ENCODE assay signal across 1 cellular context in the genomic region with DNA sequence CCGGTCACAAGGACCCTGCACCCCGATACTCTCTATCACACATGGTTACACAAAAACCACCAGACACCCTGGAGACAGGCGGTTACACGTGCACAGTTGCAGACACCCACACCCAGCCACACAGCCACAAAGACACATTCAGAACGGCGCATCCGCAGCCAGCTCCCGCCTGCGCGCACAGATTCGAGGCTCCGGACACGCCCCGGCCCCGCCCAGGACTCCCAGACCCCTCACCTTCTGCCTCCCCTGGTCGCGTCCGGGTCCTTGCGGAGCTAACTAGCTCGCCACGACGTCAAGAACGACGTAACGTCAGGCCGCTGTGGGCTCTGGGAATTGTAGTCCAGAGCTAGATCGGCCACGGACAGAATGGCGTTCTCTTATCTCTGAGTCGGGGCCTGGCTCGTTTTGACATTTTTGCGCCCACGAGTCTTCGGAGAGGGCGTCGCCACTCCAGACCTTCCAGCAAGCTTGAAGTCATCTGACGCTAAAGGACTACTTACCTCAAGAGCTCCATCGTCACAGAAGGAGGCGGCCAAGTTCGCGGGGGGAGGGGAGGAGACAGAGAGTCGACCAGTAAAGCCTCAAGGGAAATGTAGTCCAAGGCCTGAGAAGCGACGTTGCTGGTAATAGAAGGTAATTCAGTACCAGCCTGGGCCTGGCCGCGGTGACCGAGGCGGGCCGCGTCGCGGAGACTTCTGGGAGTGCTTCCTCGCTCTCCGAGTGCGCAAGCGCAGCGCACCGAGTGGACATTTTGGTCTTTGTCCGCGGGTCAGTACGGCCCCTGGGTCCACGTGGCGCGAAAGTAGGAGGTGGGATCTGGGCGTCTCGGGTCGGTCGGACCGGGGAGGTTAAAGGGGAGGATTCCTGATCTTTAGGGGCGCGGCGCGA.
TF ChIP-seq lines count a peak whose summit lies in the region.

A gene (plus strand): TSS at position 719 of the 888 bp plus-strand sequence. CDS start 21,335 bp downstream, outside the sequence.
A gene (minus strand): TSS at position 278 of the 888 bp plus-strand sequence. CDS start 12,680 bp downstream, outside the sequence.

TF ChIP-seq in K562, 482 proteins besides CTCF, POLR2A, EP300 and RAD21 (continued from another document and continues in another):
- TF ChIP-seq ZNF143 (CRISPR knock-in tag; IDR thresholded peaks at IDR 0.05) (peak; percentile 95), ZNF764 (CRISPR knock-in tag; IDR thresholded peaks at IDR 0.05; ENCODE audit: low read depth) (no peak), FOXP1 (CRISPR knock-in tag; IDR thresholded peaks at IDR 0.05) (no peak), ZBTB17 (CRISPR knock-in tag; IDR thresholded peaks at IDR 0.05) (no peak), ZNF347 (CRISPR knock-in tag; IDR thresholded peaks at IDR 0.05; ENCODE audit: low read depth) (no peak), SREBF1 (IDR thresholded peaks at IDR 0.05; ENCODE audit: borderline replicate concordance, low read depth, low read length) (0 out of 2 replicates have a peak, but pooled peaks have one; percentile 26), SRSF9 (IDR thresholded peaks at IDR 0.05; ENCODE audit: borderline replicate concordance, low read depth, low read length) (no peak), ETV6 (IDR thresholded peaks at IDR 0.05; ENCODE audit: borderline replicate concordance in 1 of 2, low read depth in 2 of 2, low read length in 1 of 2) (no peak), ETV6 (CRISPR knock-in tag; IDR thresholded peaks at IDR 0.05; ENCODE audit: borderline replicate concordance) (no peak), ZZZ3 (IDR thresholded peaks at IDR 0.05) (no peak), TCF3 (CRISPR knock-in tag; IDR thresholded peaks at IDR 0.05) (no peak), ZNF41 (CRISPR knock-in tag; conservative IDR thresholded peaks at IDR 0.05) (no peak), GABPB1 (CRISPR knock-in tag; IDR thresholded peaks at IDR 0.05) (peak; percentile 75), U2AF2 (optimal IDR thresholded peaks at IDR 0.05; ENCODE audit: low read depth, low read length) (no peak), MAFG (tag; conservative IDR thresholded peaks at IDR 0.05) (no peak), SMAD2 (IDR thresholded peaks at IDR 0.05; ENCODE audit: low read depth, low read length) (no peak), ZFP1 (CRISPR knock-in tag; IDR thresholded peaks at IDR 0.05) (no peak), RB1 (IDR thresholded peaks at IDR 0.05; ENCODE audit: low read depth) (no peak; the same call in 1 of the 2 replicates), TRIM24 (IDR thresholded peaks at IDR 0.05) (0 out of 4 replicates have a peak, but pooled peaks of 1 of the 2 experiments have one; percentile 6), TAL1 (IDR thresholded peaks at IDR 0.05) (no peak), WHSC1 (IDR thresholded peaks at IDR 0.05; ENCODE audit: low read length) (no peak), XRCC5 (IDR thresholded peaks at IDR 0.05; ENCODE audit: low read depth, low read length) (0 out of 2 replicates have a peak, but pooled peaks have one; percentile 22), NCOR1 (IDR thresholded peaks at IDR 0.05) (no peak)
- TF ChIP-seq, protein P1, sequence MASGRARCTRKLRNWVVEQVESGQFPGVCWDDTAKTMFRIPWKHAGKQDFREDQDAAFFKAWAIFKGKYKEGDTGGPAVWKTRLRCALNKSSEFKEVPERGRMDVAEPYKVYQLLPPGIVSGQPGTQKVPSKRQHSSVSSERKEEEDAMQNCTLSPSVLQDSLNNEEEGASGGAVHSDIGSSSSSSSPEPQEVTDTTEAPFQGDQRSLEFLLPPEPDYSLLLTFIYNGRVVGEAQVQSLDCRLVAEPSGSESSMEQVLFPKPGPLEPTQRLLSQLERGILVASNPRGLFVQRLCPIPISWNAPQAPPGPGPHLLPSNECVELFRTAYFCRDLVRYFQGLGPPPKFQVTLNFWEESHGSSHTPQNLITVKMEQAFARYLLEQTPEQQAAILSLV (tag; IDR thresholded peaks at IDR 0.05): no peak
- TF ChIP-seq, protein P2, sequence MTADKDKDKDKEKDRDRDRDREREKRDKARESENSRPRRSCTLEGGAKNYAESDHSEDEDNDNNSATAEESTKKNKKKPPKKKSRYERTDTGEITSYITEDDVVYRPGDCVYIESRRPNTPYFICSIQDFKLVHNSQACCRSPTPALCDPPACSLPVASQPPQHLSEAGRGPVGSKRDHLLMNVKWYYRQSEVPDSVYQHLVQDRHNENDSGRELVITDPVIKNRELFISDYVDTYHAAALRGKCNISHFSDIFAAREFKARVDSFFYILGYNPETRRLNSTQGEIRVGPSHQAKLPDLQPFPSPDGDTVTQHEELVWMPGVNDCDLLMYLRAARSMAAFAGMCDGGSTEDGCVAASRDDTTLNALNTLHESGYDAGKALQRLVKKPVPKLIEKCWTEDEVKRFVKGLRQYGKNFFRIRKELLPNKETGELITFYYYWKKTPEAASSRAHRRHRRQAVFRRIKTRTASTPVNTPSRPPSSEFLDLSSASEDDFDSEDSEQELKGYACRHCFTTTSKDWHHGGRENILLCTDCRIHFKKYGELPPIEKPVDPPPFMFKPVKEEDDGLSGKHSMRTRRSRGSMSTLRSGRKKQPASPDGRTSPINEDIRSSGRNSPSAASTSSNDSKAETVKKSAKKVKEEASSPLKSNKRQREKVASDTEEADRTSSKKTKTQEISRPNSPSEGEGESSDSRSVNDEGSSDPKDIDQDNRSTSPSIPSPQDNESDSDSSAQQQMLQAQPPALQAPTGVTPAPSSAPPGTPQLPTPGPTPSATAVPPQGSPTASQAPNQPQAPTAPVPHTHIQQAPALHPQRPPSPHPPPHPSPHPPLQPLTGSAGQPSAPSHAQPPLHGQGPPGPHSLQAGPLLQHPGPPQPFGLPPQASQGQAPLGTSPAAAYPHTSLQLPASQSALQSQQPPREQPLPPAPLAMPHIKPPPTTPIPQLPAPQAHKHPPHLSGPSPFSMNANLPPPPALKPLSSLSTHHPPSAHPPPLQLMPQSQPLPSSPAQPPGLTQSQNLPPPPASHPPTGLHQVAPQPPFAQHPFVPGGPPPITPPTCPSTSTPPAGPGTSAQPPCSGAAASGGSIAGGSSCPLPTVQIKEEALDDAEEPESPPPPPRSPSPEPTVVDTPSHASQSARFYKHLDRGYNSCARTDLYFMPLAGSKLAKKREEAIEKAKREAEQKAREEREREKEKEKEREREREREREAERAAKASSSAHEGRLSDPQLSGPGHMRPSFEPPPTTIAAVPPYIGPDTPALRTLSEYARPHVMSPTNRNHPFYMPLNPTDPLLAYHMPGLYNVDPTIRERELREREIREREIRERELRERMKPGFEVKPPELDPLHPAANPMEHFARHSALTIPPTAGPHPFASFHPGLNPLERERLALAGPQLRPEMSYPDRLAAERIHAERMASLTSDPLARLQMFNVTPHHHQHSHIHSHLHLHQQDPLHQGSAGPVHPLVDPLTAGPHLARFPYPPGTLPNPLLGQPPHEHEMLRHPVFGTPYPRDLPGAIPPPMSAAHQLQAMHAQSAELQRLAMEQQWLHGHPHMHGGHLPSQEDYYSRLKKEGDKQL (CRISPR knock-in tag; IDR thresholded peaks at IDR 0.05; ENCODE audit: borderline replicate concordance): no peak
- TF ChIP-seq, protein P3, sequence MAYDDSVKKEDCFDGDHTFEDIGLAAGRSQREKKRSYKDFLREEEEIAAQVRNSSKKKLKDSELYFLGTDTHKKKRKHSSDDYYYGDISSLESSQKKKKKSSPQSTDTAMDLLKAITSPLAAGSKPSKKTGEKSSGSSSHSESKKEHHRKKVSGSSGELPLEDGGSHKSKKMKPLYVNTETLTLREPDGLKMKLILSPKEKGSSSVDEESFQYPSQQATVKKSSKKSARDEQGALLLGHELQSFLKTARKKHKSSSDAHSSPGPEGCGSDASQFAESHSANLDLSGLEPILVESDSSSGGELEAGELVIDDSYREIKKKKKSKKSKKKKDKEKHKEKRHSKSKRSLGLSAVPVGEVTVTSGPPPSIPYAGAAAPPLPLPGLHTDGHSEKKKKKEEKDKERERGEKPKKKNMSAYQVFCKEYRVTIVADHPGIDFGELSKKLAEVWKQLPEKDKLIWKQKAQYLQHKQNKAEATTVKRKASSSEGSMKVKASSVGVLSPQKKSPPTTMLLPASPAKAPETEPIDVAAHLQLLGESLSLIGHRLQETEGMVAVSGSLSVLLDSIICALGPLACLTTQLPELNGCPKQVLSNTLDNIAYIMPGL (CRISPR knock-in tag; IDR thresholded peaks at IDR 0.05): no peak
- TF ChIP-seq, protein P4, sequence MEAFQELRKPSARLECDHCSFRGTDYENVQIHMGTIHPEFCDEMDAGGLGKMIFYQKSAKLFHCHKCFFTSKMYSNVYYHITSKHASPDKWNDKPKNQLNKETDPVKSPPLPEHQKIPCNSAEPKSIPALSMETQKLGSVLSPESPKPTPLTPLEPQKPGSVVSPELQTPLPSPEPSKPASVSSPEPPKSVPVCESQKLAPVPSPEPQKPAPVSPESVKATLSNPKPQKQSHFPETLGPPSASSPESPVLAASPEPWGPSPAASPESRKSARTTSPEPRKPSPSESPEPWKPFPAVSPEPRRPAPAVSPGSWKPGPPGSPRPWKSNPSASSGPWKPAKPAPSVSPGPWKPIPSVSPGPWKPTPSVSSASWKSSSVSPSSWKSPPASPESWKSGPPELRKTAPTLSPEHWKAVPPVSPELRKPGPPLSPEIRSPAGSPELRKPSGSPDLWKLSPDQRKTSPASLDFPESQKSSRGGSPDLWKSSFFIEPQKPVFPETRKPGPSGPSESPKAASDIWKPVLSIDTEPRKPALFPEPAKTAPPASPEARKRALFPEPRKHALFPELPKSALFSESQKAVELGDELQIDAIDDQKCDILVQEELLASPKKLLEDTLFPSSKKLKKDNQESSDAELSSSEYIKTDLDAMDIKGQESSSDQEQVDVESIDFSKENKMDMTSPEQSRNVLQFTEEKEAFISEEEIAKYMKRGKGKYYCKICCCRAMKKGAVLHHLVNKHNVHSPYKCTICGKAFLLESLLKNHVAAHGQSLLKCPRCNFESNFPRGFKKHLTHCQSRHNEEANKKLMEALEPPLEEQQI (IDR thresholded peaks at IDR 0.05): no peak
- TF ChIP-seq, protein P5, sequence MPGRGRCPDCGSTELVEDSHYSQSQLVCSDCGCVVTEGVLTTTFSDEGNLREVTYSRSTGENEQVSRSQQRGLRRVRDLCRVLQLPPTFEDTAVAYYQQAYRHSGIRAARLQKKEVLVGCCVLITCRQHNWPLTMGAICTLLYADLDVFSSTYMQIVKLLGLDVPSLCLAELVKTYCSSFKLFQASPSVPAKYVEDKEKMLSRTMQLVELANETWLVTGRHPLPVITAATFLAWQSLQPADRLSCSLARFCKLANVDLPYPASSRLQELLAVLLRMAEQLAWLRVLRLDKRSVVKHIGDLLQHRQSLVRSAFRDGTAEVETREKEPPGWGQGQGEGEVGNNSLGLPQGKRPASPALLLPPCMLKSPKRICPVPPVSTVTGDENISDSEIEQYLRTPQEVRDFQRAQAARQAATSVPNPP (IDR thresholded peaks at IDR 0.05; ENCODE audit: borderline replicate concordance, insufficient read depth, insufficient read length): no peak
- TF ChIP-seq, protein P6, sequence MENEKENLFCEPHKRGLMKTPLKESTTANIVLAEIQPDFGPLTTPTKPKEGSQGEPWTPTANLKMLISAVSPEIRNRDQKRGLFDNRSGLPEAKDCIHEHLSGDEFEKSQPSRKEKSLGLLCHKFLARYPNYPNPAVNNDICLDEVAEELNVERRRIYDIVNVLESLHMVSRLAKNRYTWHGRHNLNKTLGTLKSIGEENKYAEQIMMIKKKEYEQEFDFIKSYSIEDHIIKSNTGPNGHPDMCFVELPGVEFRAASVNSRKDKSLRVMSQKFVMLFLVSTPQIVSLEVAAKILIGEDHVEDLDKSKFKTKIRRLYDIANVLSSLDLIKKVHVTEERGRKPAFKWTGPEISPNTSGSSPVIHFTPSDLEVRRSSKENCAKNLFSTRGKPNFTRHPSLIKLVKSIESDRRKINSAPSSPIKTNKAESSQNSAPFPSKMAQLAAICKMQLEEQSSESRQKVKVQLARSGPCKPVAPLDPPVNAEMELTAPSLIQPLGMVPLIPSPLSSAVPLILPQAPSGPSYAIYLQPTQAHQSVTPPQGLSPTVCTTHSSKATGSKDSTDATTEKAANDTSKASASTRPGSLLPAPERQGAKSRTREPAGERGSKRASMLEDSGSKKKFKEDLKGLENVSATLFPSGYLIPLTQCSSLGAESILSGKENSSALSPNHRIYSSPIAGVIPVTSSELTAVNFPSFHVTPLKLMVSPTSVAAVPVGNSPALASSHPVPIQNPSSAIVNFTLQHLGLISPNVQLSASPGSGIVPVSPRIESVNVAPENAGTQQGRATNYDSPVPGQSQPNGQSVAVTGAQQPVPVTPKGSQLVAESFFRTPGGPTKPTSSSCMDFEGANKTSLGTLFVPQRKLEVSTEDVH (IDR thresholded peaks at IDR 0.05; ENCODE audit: low read depth, partially characterized antibody): no peak
- TF ChIP-seq, protein P7, sequence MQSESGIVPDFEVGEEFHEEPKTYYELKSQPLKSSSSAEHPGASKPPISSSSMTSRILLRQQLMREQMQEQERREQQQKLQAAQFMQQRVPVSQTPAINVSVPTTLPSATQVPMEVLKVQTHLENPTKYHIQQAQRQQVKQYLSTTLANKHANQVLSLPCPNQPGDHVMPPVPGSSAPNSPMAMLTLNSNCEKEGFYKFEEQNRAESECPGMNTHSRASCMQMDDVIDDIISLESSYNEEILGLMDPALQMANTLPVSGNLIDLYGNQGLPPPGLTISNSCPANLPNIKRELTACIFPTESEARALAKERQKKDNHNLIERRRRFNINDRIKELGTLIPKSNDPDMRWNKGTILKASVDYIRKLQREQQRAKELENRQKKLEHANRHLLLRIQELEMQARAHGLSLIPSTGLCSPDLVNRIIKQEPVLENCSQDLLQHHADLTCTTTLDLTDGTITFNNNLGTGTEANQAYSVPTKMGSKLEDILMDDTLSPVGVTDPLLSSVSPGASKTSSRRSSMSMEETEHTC (IDR thresholded peaks at IDR 0.05): no peak
- TF ChIP-seq, protein P8, sequence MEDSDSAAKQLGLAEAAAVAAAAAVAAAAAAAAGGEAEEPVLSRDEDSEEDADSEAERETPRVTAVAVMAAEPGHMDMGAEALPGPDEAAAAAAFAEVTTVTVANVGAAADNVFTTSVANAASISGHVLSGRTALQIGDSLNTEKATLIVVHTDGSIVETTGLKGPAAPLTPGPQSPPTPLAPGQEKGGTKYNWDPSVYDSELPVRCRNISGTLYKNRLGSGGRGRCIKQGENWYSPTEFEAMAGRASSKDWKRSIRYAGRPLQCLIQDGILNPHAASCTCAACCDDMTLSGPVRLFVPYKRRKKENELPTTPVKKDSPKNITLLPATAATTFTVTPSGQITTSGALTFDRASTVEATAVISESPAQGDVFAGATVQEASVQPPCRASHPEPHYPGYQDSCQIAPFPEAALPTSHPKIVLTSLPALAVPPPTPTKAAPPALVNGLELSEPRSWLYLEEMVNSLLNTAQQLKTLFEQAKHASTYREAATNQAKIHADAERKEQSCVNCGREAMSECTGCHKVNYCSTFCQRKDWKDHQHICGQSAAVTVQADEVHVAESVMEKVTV (CRISPR knock-in tag; IDR thresholded peaks at IDR 0.05): no peak
- TF ChIP-seq, protein P9, sequence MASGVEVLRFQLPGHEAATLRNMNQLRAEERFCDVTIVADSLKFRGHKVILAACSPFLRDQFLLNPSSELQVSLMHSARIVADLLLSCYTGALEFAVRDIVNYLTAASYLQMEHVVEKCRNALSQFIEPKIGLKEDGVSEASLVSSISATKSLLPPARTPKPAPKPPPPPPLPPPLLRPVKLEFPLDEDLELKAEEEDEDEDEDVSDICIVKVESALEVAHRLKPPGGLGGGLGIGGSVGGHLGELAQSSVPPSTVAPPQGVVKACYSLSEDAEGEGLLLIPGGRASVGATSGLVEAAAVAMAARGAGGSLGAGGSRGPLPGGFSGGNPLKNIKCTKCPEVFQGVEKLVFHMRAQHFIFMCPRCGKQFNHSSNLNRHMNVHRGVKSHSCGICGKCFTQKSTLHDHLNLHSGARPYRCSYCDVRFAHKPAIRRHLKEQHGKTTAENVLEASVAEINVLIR (CRISPR knock-in tag; IDR thresholded peaks at IDR 0.05): peak; percentile 76
